Comparison of ENCODE assay signal across 24 cellular contexts in the genomic region with DNA sequence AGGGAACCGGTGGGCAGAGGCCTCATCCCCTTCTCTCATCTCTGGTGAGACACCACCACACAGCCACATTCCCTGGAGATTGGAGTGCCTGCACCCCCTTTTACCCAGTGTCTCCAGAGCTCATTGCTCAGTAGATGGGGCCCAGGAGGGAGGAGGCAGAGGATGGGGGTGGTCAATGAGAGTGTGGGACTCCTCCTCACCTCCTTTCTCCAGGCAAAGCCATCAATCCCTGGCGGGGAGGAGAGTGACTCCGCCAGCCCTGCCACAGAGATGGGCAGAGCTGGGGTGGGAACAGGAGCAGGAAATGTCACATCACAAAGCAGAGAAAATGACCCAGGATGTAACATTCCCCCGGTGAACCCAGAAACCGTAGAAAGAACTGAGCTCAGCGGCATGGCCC.
DNase-seq lines count a peak whose midpoint lies in the region; ATAC-seq, FAIRE-seq and TF ChIP-seq lines count a peak whose summit lies in the region.
"Had no signal": no experiment of that assay in that cellular context is flagged by ENCODE, and none has a peak within 500 bp of the region (broad histone marks: within the 10 kb centered on the region; RNA-seq: fewer than 3 reads in every experiment).

No MANE protein-coding gene starts in this region.

- H4K20me1 ChIP-seq in neural cell (ENCODE audit: insufficient read depth) = no peaks in the 10 kb centered on the region
- H4K20me1 ChIP-seq: BLaER1 had no signal

- H3K27ac ChIP-seq in neural cell (ENCODE audit: low read length) = peak overlapping the region; percentile 20
- no peak overlapping the region for H3K27ac ChIP-seq in pancreas
- no peak overlapping the region for H3K27ac ChIP-seq in dorsolateral prefrontal cortex
- H3K27ac ChIP-seq: 22Rv1, BLaER1, C4-2B had no signal

- no peak for FAIRE-seq in pancreas (lab: Jason Lieb, UNC)
- FAIRE-seq: A204.1, G401.6, GM12892, GM19239, H54 had no signal

- TF ChIP-seq POLR2A in lower leg skin (IDR thresholded peaks at IDR 0.05) = no peak

- H3K9me2 ChIP-seq in neural cell (ENCODE audit: insufficient read depth, low read length) = no peaks in the 10 kb centered on the region

- DNase-seq in cardiac septum (ENCODE audit: low spot score) = peak; percentile 19
- DNase-seq in Right ventricle myocardium superior = no peak
- DNase-seq in lower leg skin (ENCODE audit: low spot score in 2 of 2) = peak; percentile 2 to 72
- DNase-seq in pancreas = no peak
- DNase-seq in dorsolateral prefrontal cortex = no peak
- no peak for DNase-seq in NCI-H2196 treated with DMSO at 0.1 percent for 48 hours (lab: John Stamatoyannopoulos, UW; ENCODE audit: unreplicated experiment)
- DNase-seq: Caco-2; CD4-positive, CD25-positive, alpha-beta regulatory T cell; CD8-positive, alpha-beta T cell; DMS153; DND-41; GOT3; HFFc6 had no signal

- 53 to 56% methylated on average over 6 of the region's 6 CpGs for WGBS in lower leg skin, 2 donors
- WGBS in pancreas, 2 donors = 60 to 73% methylated on average over 6 of the region's 6 CpGs

- intact Hi-C loops in cardiac septum (cut with DNase I) (no loop called here), Right ventricle myocardium superior (cut with DNase I) (no loop called here), lower leg skin (cut with DNase I; ENCODE audit: low total_unique reads) (no loop called here), pancreas (cut with DNase I) (no loop called here), dorsolateral prefrontal cortex (cut with DNase I) (no loop called here)

- H3K4me1 ChIP-seq in pancreas = no peaks in the 10 kb centered on the region
- H3K4me1 ChIP-seq: Caco-2, HAP-1 had no signal

- H3K36me3 ChIP-seq in neural cell (ENCODE audit: insufficient read depth, low read length) (no peaks in the 10 kb centered on the region), pancreas (no peaks in the 10 kb centered on the region)
- H3K36me3 ChIP-seq: BLaER1, HAP-1 had no signal

- H3K27me3 ChIP-seq in neural cell (ENCODE audit: insufficient read depth, low read depth, low read length) = no peaks in the 10 kb centered on the region
- H3K27me3 ChIP-seq in pancreas = no peaks in the 10 kb centered on the region
- H3K27me3 ChIP-seq in dorsolateral prefrontal cortex = peaks cover 0 to 12% (median 0%) of the 10 kb centered on the region in 45 donors
- H3K27me3 ChIP-seq: BLaER1 had no signal

- TF ChIP-seq CTCF in lower leg skin (IDR thresholded peaks at IDR 0.05) (no peak), neural cell (IDR thresholded peaks at IDR 0.05; ENCODE audit: poor library complexity, severe bottlenecking) (no peak), pancreas (IDR thresholded peaks at IDR 0.05) (no peak), dorsolateral prefrontal cortex (IDR thresholded peaks at IDR 0.05 in 54 of 56, conservative IDR thresholded peaks at IDR 0.05 in 2 of 56; ENCODE audit: low read depth in 1 of 56, partially characterized antibody in 56 of 56) (no peak)

- no peak for ATAC-seq in Right ventricle myocardium superior (ENCODE audit: poor library complexity)
- ATAC-seq in pancreas = no peak
- no peak for ATAC-seq in GM18520 (IDR thresholded peaks at IDR 0.05; ENCODE audit: unreplicated experiment)
- ATAC-seq: CD8-positive, alpha-beta T cell had no signal

- H3K4me3 ChIP-seq in lower leg skin (ENCODE audit: low read depth, poor library complexity, severe bottlenecking) (no peak overlapping the region), neural cell (ENCODE audit: low read length) (no peak overlapping the region), pancreas (no peak overlapping the region), dorsolateral prefrontal cortex (no peak overlapping the region)
- H3K4me3 ChIP-seq: BLaER1, HAP-1 had no signal

- H3K4me2 ChIP-seq in neural cell (ENCODE audit: low read length) = no peak overlapping the region
- H3K4me2 ChIP-seq: BLaER1 had no signal

- no peaks in the 10 kb centered on the region for H3K9me3 ChIP-seq in neural cell (ENCODE audit: low read length)
- no peaks in the 10 kb centered on the region for H3K9me3 ChIP-seq in pancreas
- H3K9me3 ChIP-seq: Caco-2, HAP-1 had no signal

- H3F3A ChIP-seq in neural cell (ENCODE audit: insufficient read depth, low read length, poor library complexity, severe bottlenecking) = no peaks in the 10 kb centered on the region

- no peak overlapping the region for H2AFZ ChIP-seq in neural cell (ENCODE audit: low read depth, low read length)

- no peak for TF ChIP-seq RAD21 in neural cell (conservative IDR thresholded peaks at IDR 0.05)

- no peak overlapping the region for H3K9ac ChIP-seq in neural cell (ENCODE audit: low read length)
- H3K9ac ChIP-seq: BLaER1 had no signal

- TF ChIP-seq EP300 in neural cell (conservative IDR thresholded peaks at IDR 0.05; ENCODE audit: poor library complexity, severe bottlenecking) = no peak

- H3K79me2 ChIP-seq in neural cell (replicated peaks; ENCODE audit: insufficient read depth, low read length) = no peaks in the 10 kb centered on the region

TF ChIP-seq in neural cell, 6 proteins besides CTCF, POLR2A, EP300 and RAD21:
- TF ChIP-seq POLR2AphosphoS5 (IDR thresholded peaks at IDR 0.05) (no peak), MXI1 (conservative IDR thresholded peaks at IDR 0.05; ENCODE audit: poor library complexity, severe bottlenecking) (no peak), TAF1 (IDR thresholded peaks at IDR 0.05; ENCODE audit: low read depth) (no peak), SMC3 (conservative IDR thresholded peaks at IDR 0.05; ENCODE audit: poor library complexity) (no peak), EZH2 (IDR thresholded peaks at IDR 0.05; ENCODE audit: borderline replicate concordance, insufficient read depth, low read length, poor library complexity, severe bottlenecking) (no peak)
- TF ChIP-seq, protein P1, sequence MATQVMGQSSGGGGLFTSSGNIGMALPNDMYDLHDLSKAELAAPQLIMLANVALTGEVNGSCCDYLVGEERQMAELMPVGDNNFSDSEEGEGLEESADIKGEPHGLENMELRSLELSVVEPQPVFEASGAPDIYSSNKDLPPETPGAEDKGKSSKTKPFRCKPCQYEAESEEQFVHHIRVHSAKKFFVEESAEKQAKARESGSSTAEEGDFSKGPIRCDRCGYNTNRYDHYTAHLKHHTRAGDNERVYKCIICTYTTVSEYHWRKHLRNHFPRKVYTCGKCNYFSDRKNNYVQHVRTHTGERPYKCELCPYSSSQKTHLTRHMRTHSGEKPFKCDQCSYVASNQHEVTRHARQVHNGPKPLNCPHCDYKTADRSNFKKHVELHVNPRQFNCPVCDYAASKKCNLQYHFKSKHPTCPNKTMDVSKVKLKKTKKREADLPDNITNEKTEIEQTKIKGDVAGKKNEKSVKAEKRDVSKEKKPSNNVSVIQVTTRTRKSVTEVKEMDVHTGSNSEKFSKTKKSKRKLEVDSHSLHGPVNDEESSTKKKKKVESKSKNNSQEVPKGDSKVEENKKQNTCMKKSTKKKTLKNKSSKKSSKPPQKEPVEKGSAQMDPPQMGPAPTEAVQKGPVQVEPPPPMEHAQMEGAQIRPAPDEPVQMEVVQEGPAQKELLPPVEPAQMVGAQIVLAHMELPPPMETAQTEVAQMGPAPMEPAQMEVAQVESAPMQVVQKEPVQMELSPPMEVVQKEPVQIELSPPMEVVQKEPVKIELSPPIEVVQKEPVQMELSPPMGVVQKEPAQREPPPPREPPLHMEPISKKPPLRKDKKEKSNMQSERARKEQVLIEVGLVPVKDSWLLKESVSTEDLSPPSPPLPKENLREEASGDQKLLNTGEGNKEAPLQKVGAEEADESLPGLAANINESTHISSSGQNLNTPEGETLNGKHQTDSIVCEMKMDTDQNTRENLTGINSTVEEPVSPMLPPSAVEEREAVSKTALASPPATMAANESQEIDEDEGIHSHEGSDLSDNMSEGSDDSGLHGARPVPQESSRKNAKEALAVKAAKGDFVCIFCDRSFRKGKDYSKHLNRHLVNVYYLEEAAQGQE (IDR thresholded peaks at IDR 0.05; ENCODE audit: borderline replicate concordance) = no peak

Comparison
In these comparisons a context has a peak if more than half of its experiments do, and no peak if none do; other contexts are left out.
1. DNase-seq: peak in cardiac septum (single experiment) and lower leg skin (2 of 2); none in Right ventricle myocardium superior (single experiment), pancreas (0 of 6), dorsolateral prefrontal cortex (0 of 10) and NCI-H2196 treated with DMSO at 0.1 percent for 48 hours (single experiment).